In the genomic region with DNA sequence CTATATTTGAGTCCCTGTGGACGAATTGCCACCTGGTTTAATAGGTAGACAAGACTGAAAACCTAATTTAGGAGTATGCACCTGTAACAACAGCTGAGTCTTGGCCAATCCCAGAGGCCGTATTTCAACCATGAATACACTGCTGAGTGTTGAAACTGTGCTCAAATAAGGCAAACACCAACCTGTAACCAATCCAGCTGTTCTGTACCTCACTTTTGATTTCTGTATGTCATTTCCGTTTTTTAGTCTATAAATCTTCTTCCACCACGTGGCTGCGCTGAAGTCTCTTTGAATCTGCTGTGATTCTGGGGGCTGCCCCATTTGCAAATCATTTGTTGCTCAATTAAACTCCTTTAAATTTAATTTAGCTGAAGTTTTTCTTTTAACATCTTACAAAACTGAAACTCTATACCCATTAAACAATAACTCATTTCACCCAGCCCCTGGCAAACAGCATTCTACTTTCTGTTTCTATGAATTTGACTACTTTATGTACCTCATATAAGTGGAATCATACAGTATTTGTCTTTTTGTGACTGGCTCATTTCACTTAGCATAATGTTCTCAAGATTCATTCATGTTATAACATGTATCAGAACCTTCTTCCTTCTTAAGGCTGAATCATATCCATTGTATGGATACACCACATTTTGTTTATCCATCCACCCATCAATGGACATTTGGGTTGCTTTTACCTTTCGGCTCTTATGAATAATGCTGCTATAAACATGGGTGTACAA, we compare ENCODE assay signal across 12 cellular contexts. TPM values are rescaled to one million over a fixed set of nuclear protein-coding genes. Genes with fewer than 3 reads are reported as not detected.
DNase-seq lines count a peak whose midpoint lies in the region; ATAC-seq and TF ChIP-seq lines count a peak whose summit lies in the region.
"Had no signal": no experiment of that assay in that cellular context is flagged by ENCODE, and none has a peak within 500 bp of the region (broad histone marks: within the 10 kb centered on the region; RNA-seq: fewer than 3 reads in every experiment).

No MANE protein-coding gene starts in this region.

- DNase-seq in activated naive CD4-positive, alpha-beta T cell treated with Interleukin-2 at 50 U/mL for 16 hours: peak; percentile 42
- no peak for DNase-seq in activated naive CD4-positive, alpha-beta T cell (lab: John Stamatoyannopoulos, UW)
- peak; percentile 82 for DNase-seq in activated naive CD4-positive, alpha-beta T cell treated with anti-CD3 and anti-CD28 coated beads for 36 hours
- peak; percentile 10 for DNase-seq in transverse colon
- DNase-seq in NCI-H510A (lab: John Stamatoyannopoulos, UW): no peak
- DNase-seq in LoVo (ENCODE audit: low spot score): no peak
- no peak for DNase-seq in NCI-H2196 treated with DMSO at 0.1 percent for 48 hours (lab: John Stamatoyannopoulos, UW; ENCODE audit: unreplicated experiment)
- DNase-seq: NCI-H446 treated with DMSO at 0.1 percent for 48 hours, ovary had no signal

- H3K27me3 Mint-ChIP-seq in activated naive CD4-positive, alpha-beta T cell treated with anti-CD3 and anti-CD28 coated beads for 36 hours (ENCODE audit: low read depth): no peaks in the 10 kb centered on the region

- H3K4me1 ChIP-seq in transverse colon: no peaks in the 10 kb centered on the region

- WGBS in transverse colon (ENCODE audit: low coverage in 1 of 2), 2 donors: 51 to 55% methylated on average over 6 of the region's 6 CpGs

- no peaks in the 10 kb centered on the region for H3K27me3 ChIP-seq in transverse colon
- H3K27me3 ChIP-seq: BLaER1, ovary had no signal

- H3K27ac ChIP-seq in transverse colon: peak overlapping the region in 1 of 4 donors; percentile 29
- H3K27ac ChIP-seq: BLaER1, ovary had no signal

- no peak overlapping the region for H3K4me3 ChIP-seq in transverse colon
- H3K4me3 ChIP-seq: BLaER1, ovary had no signal

- TF ChIP-seq EP300 in transverse colon (IDR thresholded peaks at IDR 0.05; ENCODE audit: low read depth): no peak

- H3K36me3 Mint-ChIP-seq in activated naive CD4-positive, alpha-beta T cell treated with anti-CD3 and anti-CD28 coated beads for 36 hours (ENCODE audit: low read depth): no peaks in the 10 kb centered on the region
- H3K36me3 Mint-ChIP-seq: stimulated activated memory B cell treated with anti-CD40 and anti-IgM and Interleukin-4, amounts not matched to agents 10 μg/mL and 1 μg/mL and 100 μg/mL, for 72 hours had no signal

- no peak for TF ChIP-seq POLR2A in transverse colon (IDR thresholded peaks at IDR 0.05)

- peak overlapping the region; percentile 51 for H3K4me3 Mint-ChIP-seq in activated naive CD4-positive, alpha-beta T cell treated with anti-CD3 and anti-CD28 coated beads for 36 hours
- H3K4me3 Mint-ChIP-seq: stimulated activated memory B cell treated with anti-CD40 and anti-IgM and Interleukin-4, amounts not matched to agents 10 μg/mL and 1 μg/mL and 100 μg/mL, for 72 hours had no signal

- peak overlapping the region; percentile 79 for H3K27ac Mint-ChIP-seq in activated naive CD4-positive, alpha-beta T cell treated with anti-CD3 and anti-CD28 coated beads for 36 hours
- H3K27ac Mint-ChIP-seq: stimulated activated memory B cell treated with anti-CD40 and anti-IgM and Interleukin-4, amounts not matched to agents 10 μg/mL and 1 μg/mL and 100 μg/mL, for 72 hours had no signal

- in situ Hi-C loops in transverse colon (cut with MboI; ENCODE audit: low pct_ligation_motif_present in 1 of 4, low pct_unique_long_range_greater_than_20kb in 1 of 4, low sequenced_read_pairs in 3 of 4): no loop called here

- no peaks in the 10 kb centered on the region for H3K36me3 ChIP-seq in transverse colon
- H3K36me3 ChIP-seq: BLaER1, ovary had no signal

- H3K9me3 Mint-ChIP-seq in activated naive CD4-positive, alpha-beta T cell treated with anti-CD3 and anti-CD28 coated beads for 36 hours: no peaks in the 10 kb centered on the region
- H3K9me3 Mint-ChIP-seq: stimulated activated memory B cell treated with anti-CD40 and anti-IgM and Interleukin-4, amounts not matched to agents 10 μg/mL and 1 μg/mL and 100 μg/mL, for 72 hours had no signal

- CTCF ChIA-PET in activated naive CD4-positive, alpha-beta T cell treated with anti-CD3 and anti-CD28 coated beads for 36 hours (lab: Charles Lee): interaction anchor here (1.3 to 2.9 kb wide), 5 partner anchors 17 to 572 kb away, joined by 4 to 16 read pairs (median 7); no protein-coding TSS in a partner anchor

- peak; percentile 65 for ATAC-seq in HG03135 (IDR thresholded peaks at IDR 0.05; ENCODE audit: unreplicated experiment)
- ATAC-seq: stimulated activated memory B cell treated with anti-CD40 and anti-IgM and Interleukin-4, amounts not matched to agents 10 μg/mL and 1 μg/mL and 100 μg/mL, for 72 hours had no signal

- H3K9me3 ChIP-seq in transverse colon: no peaks in the 10 kb centered on the region
- H3K9me3 ChIP-seq: BLaER1, ovary had no signal

- intact Hi-C loops in activated naive CD4-positive, alpha-beta T cell treated with anti-CD3 and anti-CD28 coated beads for 36 hours (cut with micrococcal nuclease): loop anchor here (1.0 kb wide), 3 partner anchors 26 to 572 kb away; no protein-coding TSS in a partner anchor
- intact Hi-C loops in transverse colon (cut with DNase I; ENCODE audit: low total_unique reads): no loop called here

- H3K4me1 Mint-ChIP-seq in activated naive CD4-positive, alpha-beta T cell treated with anti-CD3 and anti-CD28 coated beads for 36 hours (ENCODE audit: low read depth): peaks cover 27% of the 10 kb centered on the region

- TF ChIP-seq CTCF in transverse colon (IDR thresholded peaks at IDR 0.05): no peak

RNA-seq across cellular contexts. Expression of a gene that starts 7.5 kb away (rescaled TPM):
- 10 to 100 TPM; 28.4 to 33.3 TPM for total RNA-seq in activated naive CD4-positive, alpha-beta T cell treated with anti-CD3 and anti-CD28 coated beads for 36 hours
- total RNA-seq in transverse colon: 10 to 100 TPM; 42.8 to 88.1 (median 80.5) TPM

Comparison
In these comparisons a context has a peak if more than half of its experiments do, and no peak if none do; other contexts are left out.
1. DNase-seq: peak in activated naive CD4-positive, alpha-beta T cell treated with Interleukin-2 at 50 U/mL for 16 hours (single experiment), activated naive CD4-positive, alpha-beta T cell treated with anti-CD3 and anti-CD28 coated beads for 36 hours (single experiment) and transverse colon (single experiment); none in activated naive CD4-positive, alpha-beta T cell (0 of 4), NCI-H510A (single experiment), LoVo (single experiment) and NCI-H2196 treated with DMSO at 0.1 percent for 48 hours (single experiment).